Comparison of ENCODE assay signal across 8 cellular contexts in genomic region chr11:67288452-67289225, GRCh38. TPM values are rescaled to one million over a fixed set of nuclear protein-coding genes. Genes with fewer than 3 reads are reported as not detected.
DNase-seq lines count a peak whose midpoint lies in the region; ATAC-seq, FAIRE-seq and TF ChIP-seq lines count a peak whose summit lies in the region.

No MANE protein-coding gene starts in this region.

- peak; percentile 64 for ATAC-seq in HG02678 (IDR thresholded peaks at IDR 0.05; ENCODE audit: unreplicated experiment)

- TF ChIP-seq POLR2A in GM12891 (IDR thresholded peaks at IDR 0.05; ENCODE audit: low read depth, low read length) (peak; percentile 97), uterus (IDR thresholded peaks at IDR 0.05) (peak in 1 of 2 donors; percentile 74)

- no peaks in the 10 kb centered on the region for H3K9me3 ChIP-seq in right atrium auricular region
- no peaks in the 10 kb centered on the region for H3K9me3 ChIP-seq in uterus

- H3K4me1 ChIP-seq in right atrium auricular region (peaks cover 0 to 39% of the 10 kb centered on the region in 2 donors), uterus (peaks cover 7 to 10% of the 10 kb centered on the region in 2 donors)

- H3K36me3 ChIP-seq in right atrium auricular region (peaks cover 47% of the 10 kb centered on the region), uterus (no peaks in the 10 kb centered on the region)

- H3K4me3 ChIP-seq in right atrium auricular region (peak overlapping the region; percentile 80 to 87), uterus (peak overlapping the region; percentile 80 to 94)

- no peaks in the 10 kb centered on the region for H3K27me3 ChIP-seq in right atrium auricular region
- H3K27me3 ChIP-seq in uterus = no peaks in the 10 kb centered on the region

- FAIRE-seq in GM12891 (lab: Jason Lieb, UNC) = peak; percentile 98

- peak in 1 of 2 donors; percentile 66 for TF ChIP-seq CTCF in right atrium auricular region (IDR thresholded peaks at IDR 0.05)
- TF ChIP-seq CTCF in uterus (IDR thresholded peaks at IDR 0.05) = peak; percentile 8 to 76 (median 60)

- DNase-seq in GM12891 (ENCODE audit: insufficient read length, low spot score) (peak; percentile 94), NCI-H1105 treated with DMSO at 0.1 percent for 48 hours (lab: John Stamatoyannopoulos, UW) (peak; percentile 84), T follicular helper cell (ENCODE audit: low read depth) (peak; percentile 80), amniotic stem cell (lab: John Stamatoyannopoulos, UW) (peak; percentile 72), right atrium auricular region (ENCODE audit: low spot score) (peak; percentile 94), pulmonary artery endothelial cell (ENCODE audit: low read depth, low spot score) (peak; percentile 35), uterus (peak; percentile 88)

- H3K27ac ChIP-seq in right atrium auricular region (peak overlapping the region; percentile 90 to 92), uterus (peak overlapping the region; percentile 89 to 93)

- intact Hi-C loops in uterus (cut with DNase I; ENCODE audit: low total_unique reads) = no loop called here

TF ChIP-seq in GM12891, 5 proteins besides CTCF, POLR2A, EP300 and RAD21:
- peak; percentile 85 for TF ChIP-seq PAX5 (IDR thresholded peaks at IDR 0.05; ENCODE audit: insufficient read depth, low read length, severe bottlenecking)
- peak; percentile 98 for TF ChIP-seq POLR2AphosphoS5 (IDR thresholded peaks at IDR 0.05; ENCODE audit: low read depth, low read length)
- TF ChIP-seq SPI1 (IDR thresholded peaks at IDR 0.05; ENCODE audit: low read depth, low read length) = peak; percentile 62
- TF ChIP-seq TAF1 (IDR thresholded peaks at IDR 0.05; ENCODE audit: low read depth, low read length) = peak; percentile 90
- peak; percentile 79 for TF ChIP-seq POU2F2 (IDR thresholded peaks at IDR 0.05; ENCODE audit: low read depth, low read length)

RNA-seq across cellular contexts. Expression of gene ANKRD13D, which starts 0.5 kb away (rescaled TPM):
- polyA plus RNA-seq in GM12891 (2012; ENCODE audit: low read depth, missing spikeins) = 18.9 TPM
- total RNA-seq in right atrium auricular region = 10 to 100 TPM; 14.1 to 14.9 TPM
- 27.0 and 30.1 TPM in 2 replicates for total RNA-seq in pulmonary artery endothelial cell
- total RNA-seq in uterus = 10 to 100 TPM in 3 of 4 donors, 1 to 10 TPM in 1; 7.4 to 63.7 (median 22.5) TPM

RNA-seq across cellular contexts. Expression of gene SSH3, which starts 14.7 kb away (rescaled TPM):
- 1.3 TPM for polyA plus RNA-seq in GM12891 (2012; ENCODE audit: low read depth, missing spikeins)
- total RNA-seq in right atrium auricular region (10 to 100 TPM; 14.7 to 23.6 TPM), pulmonary artery endothelial cell (7.6 and 7.7 TPM in 2 replicates), uterus (10 to 100 TPM in 3 of 4 donors, 1 to 10 TPM in 1; 7.7 to 48.8 (median 19.1) TPM)

RNA-seq across cellular contexts. Expression of gene GRK2, which starts 22.4 kb away (rescaled TPM):
- 101 TPM for polyA plus RNA-seq in GM12891 (2012; ENCODE audit: low read depth, missing spikeins)
- total RNA-seq in right atrium auricular region (10 to 100 TPM; 52.7 to 55.9 TPM), pulmonary artery endothelial cell (35.7 and 49.5 TPM in 2 replicates), uterus (10 to 100 TPM; 25.0 to 93.8 (median 64.2) TPM)

Comparison
In these comparisons a context has a peak if more than half of its experiments do, and no peak if none do; other contexts are left out.
1. Peak in every context shown above with its lines: DNase-seq, ATAC-seq, H3K4me3 ChIP-seq and H3K27ac ChIP-seq.
2. DNase-seq: peak in every context shown above with its lines; median percentile 94 in GM12891; 94 in right atrium auricular region; 88 in uterus; 84 in NCI-H1105 treated with DMSO at 0.1 percent for 48 hours; 80 in T follicular helper cell; 72 in amniotic stem cell; 35 in pulmonary artery endothelial cell.